In the genomic region with DNA sequence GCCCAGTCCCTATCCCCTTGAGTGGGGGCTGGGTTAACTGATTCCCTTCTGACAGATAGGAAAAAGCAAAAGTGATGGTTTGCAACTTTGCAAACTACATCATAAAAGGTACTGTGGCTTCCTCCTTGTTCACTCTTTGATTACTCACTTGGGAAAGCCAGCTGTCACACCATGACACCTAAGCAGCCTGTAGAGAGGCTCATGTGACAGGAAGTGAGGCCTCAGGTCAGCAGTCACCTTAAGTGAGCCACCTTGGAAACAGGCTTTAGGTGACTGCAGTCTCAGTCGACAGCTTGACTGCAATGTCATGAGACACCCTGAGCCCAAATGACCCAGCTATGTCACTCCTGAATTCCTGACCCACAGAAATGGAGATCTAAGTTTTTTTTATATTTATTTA, we compare ENCODE assay signal across 17 cellular contexts. TPM values are rescaled to one million over a fixed set of nuclear protein-coding genes. Genes with fewer than 3 reads are reported as not detected.
"Had no signal": no experiment of that assay in that cellular context is flagged by ENCODE, and none has a peak within 500 bp of the region (broad histone marks: within the 10 kb centered on the region; RNA-seq: fewer than 3 reads in every experiment).

No MANE protein-coding gene starts in this region.

- DNase-seq: activated CD4-positive, CD25-positive, alpha-beta regulatory T cell treated with anti-CD3 and anti-CD28 coated beads, Interleukin-2, amount 50 U/mL, for 72 hours; activated T-cell treated with anti-CD3 and anti-CD28 coated beads, Interleukin-2, amount 50 U/mL, for 48 hours; aorta; dermis blood vessel endothelial cell; hippocampal formation; mesendoderm; sigmoid colon; stimulated activated CD8-positive, alpha-beta memory T cell treated with anti-CD3 and anti-CD28 coated beads, Interleukin-4, amount 100 ng/mL, for 48 hours; stomach had no signal

- H3K9me3 Mint-ChIP-seq: activated naive CD4-positive, alpha-beta T cell treated with anti-CD3 and anti-CD28 coated beads, Interleukin-2, amount 50 U/mL, for 24 hours had no signal

- H3K27ac Mint-ChIP-seq: activated naive CD4-positive, alpha-beta T cell treated with anti-CD3 and anti-CD28 coated beads, Interleukin-2, amount 50 U/mL, for 24 hours; T-helper 2 cell treated with Interferon-gamma antibody and Interleukin-4, amounts not matched to agents 5 μg/mL and 100 μg/mL, for 36 hours had no signal

- H3K36me3 ChIP-seq: breast epithelium, sigmoid colon, stomach, thoracic aorta had no signal

- H3K4me1 ChIP-seq: breast epithelium had no signal

- H3K27ac ChIP-seq: breast epithelium, sigmoid colon, stomach, thoracic aorta had no signal

- H3K9me3 ChIP-seq: breast epithelium, sigmoid colon, stomach, thoracic aorta had no signal

- H3K4me3 Mint-ChIP-seq: activated naive CD4-positive, alpha-beta T cell treated with anti-CD3 and anti-CD28 coated beads, Interleukin-2, amount 50 U/mL, for 24 hours; T-helper 2 cell treated with Interferon-gamma antibody and Interleukin-4, amounts not matched to agents 5 μg/mL and 100 μg/mL, for 36 hours had no signal

- H3K4me3 ChIP-seq: breast epithelium, sigmoid colon, stomach, thoracic aorta had no signal

RNA-seq across cellular contexts. Expression of a gene that starts 5.6 kb away (rescaled TPM):
- total RNA-seq: dermis blood vessel endothelial cell, liver, osteoblast, pulmonary artery endothelial cell, sigmoid colon had no signal

RNA-seq across cellular contexts. Expression of a gene that starts 17.9 kb away (rescaled TPM):
- total RNA-seq: epithelial cell of proximal tubule had no signal
